8 cellular contexts compared by ENCODE assay signal in the genomic region with DNA sequence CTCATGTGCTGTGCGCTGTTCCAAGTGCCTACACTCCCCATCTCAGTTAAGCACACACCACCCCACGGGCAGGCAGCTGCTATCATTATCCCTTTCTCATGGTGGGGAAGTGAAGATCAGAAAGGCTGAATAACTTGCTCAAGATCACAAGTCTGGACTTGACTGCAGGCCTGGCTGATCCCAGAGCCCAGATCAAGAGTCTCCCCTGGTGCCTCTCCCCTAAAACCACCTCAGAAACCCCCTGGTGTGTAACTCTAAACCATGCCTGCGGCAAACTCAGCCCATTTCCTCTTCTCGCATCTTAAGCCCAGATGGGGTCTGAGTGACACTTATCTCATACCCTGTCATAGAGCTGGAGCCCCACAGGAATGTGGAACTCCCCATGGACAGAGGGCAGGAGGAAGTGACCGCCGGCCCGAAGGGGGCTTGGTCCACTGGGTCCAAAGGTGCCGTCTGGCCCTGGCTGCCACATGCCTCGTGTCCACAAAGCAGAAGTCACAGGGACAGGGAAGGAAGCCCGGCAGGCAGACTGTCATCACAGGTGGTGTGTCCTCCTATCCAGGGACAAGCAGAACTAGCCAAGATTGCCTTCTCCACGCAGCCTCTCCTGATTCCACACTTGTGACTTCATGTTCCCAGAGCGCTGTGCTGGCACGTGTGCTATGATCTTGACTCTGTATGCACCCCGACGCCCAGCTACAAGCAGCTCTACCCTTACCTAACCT.
DNase-seq lines count a peak whose midpoint lies in the region; ATAC-seq, FAIRE-seq and TF ChIP-seq lines count a peak whose summit lies in the region.

No MANE protein-coding gene starts in this region.

- H3K9me3 ChIP-seq in mucosa of descending colon: no peaks in the 10 kb centered on the region

- peak; percentile 67 for DNase-seq in NOMO-1 treated with DMSO at 0.1 percent for 48 hours (lab: John Stamatoyannopoulos, UW; ENCODE audit: unreplicated experiment)
- DNase-seq in mucosa of descending colon: no peak
- DNase-seq in H54 (ENCODE audit: insufficient read length, low spot score): no peak
- DNase-seq in NCI-H1694 (lab: John Stamatoyannopoulos, UW): no peak
- DNase-seq in NCI-H526 treated with DMSO at 0.1 percent for 48 hours (lab: John Stamatoyannopoulos, UW): no peak
- DNase-seq in hepatic stellate cell (ENCODE audit: low spot score): no peak

- intact Hi-C loops in mucosa of descending colon (cut with DNase I, micrococcal nuclease): no loop called here

- no peak for TF ChIP-seq CTCF in mucosa of descending colon (IDR thresholded peaks at IDR 0.05)

- H3K4me3 ChIP-seq in mucosa of descending colon: no peak overlapping the region

- TF ChIP-seq POLR2A in GM18505 (IDR thresholded peaks at IDR 0.05; ENCODE audit: borderline replicate concordance, extremely low read depth, insufficient read depth, insufficient read length): no peak
- no peak for TF ChIP-seq POLR2A in H54 (IDR thresholded peaks at IDR 0.05; ENCODE audit: low read depth, low read length)

- H3K4me1 ChIP-seq in mucosa of descending colon (ENCODE audit: low read depth): no peaks in the 10 kb centered on the region

- ATAC-seq in GM18505 (IDR thresholded peaks at IDR 0.05; ENCODE audit: unreplicated experiment) (peak; percentile 67), HG02588 (IDR thresholded peaks at IDR 0.05; ENCODE audit: unreplicated experiment) (peak; percentile 90), mucosa of descending colon (peak; percentile 35)

- no peak for FAIRE-seq in H54 (lab: Jason Lieb, UNC)

- H3K36me3 ChIP-seq in mucosa of descending colon (ENCODE audit: low read depth): no peaks in the 10 kb centered on the region

Comparison
In these comparisons a context has a peak if more than half of its experiments do, and no peak if none do; other contexts are left out.
1. ATAC-seq: peak in every context shown above with its lines; median percentile 90 in HG02588; 67 in GM18505; 35 in mucosa of descending colon.